Comparison of ENCODE assay signal across 31 cellular contexts in genomic region chr10:20110435-20111119, GRCh38.
DNase-seq lines count a peak whose midpoint lies in the region; ATAC-seq and TF ChIP-seq lines count a peak whose summit lies in the region.
"Had no signal": no experiment of that assay in that cellular context is flagged by ENCODE, and none has a peak within 500 bp of the region (broad histone marks: within the 10 kb centered on the region; RNA-seq: fewer than 3 reads in every experiment).

No MANE protein-coding gene starts in this region.

- WGBS in thyroid gland, 2 donors = 77 to 80% methylated on average over 6 of the region's 6 CpGs

- H3K36me3 Mint-ChIP-seq in endothelial cell (ENCODE audit: low read depth, unreplicated experiment) = no peaks in the 10 kb centered on the region
- H3K36me3 Mint-ChIP-seq: naive thymus-derived CD4-positive, alpha-beta T cell; stimulated activated naive B cell treated with anti-CD40 and anti-IgM and Interleukin-4, amounts not matched to agents 10 μg/mL and 1 μg/mL and 100 μg/mL, for 72 hours had no signal

- TF ChIP-seq POLR2A in thyroid gland (IDR thresholded peaks at IDR 0.05) = no peak

- H3K27ac Mint-ChIP-seq in endothelial cell (ENCODE audit: unreplicated experiment) = no peak overlapping the region
- H3K27ac Mint-ChIP-seq: activated CD8-positive, alpha-beta T cell treated with anti-CD3 and anti-CD28 coated beads, Interleukin-2, amount 10 ng/mL, durations not matched to agents 7 days and 5 days; naive thymus-derived CD4-positive, alpha-beta T cell; stimulated activated naive B cell treated with anti-CD40 and anti-IgM and Interleukin-4, amounts not matched to agents 10 μg/mL and 1 μg/mL and 100 μg/mL, for 72 hours had no signal

- TF ChIP-seq CTCF in AG04450 (IDR thresholded peaks at IDR 0.05; ENCODE audit: low read depth, low read length) (no peak), thyroid gland (IDR thresholded peaks at IDR 0.05) (no peak), endothelial cell (IDR thresholded peaks at IDR 0.05; ENCODE audit: unreplicated experiment) (no peak)

- H3K4me3 Mint-ChIP-seq in endothelial cell (ENCODE audit: unreplicated experiment) = no peak overlapping the region
- H3K4me3 Mint-ChIP-seq: activated CD8-positive, alpha-beta T cell treated with anti-CD3 and anti-CD28 coated beads, Interleukin-2, amount 10 ng/mL, durations not matched to agents 7 days and 5 days; naive thymus-derived CD4-positive, alpha-beta T cell; stimulated activated naive B cell treated with anti-CD40 and anti-IgM and Interleukin-4, amounts not matched to agents 10 μg/mL and 1 μg/mL and 100 μg/mL, for 72 hours had no signal

- H3K9me3 ChIP-seq in AG04450 (ENCODE audit: control insufficient read depth, insufficient read depth, low read length) = no peaks in the 10 kb centered on the region
- no peaks in the 10 kb centered on the region for H3K9me3 ChIP-seq in thyroid gland
- H3K9me3 ChIP-seq: A549, BLaER1, esophagus squamous epithelium, tibial nerve had no signal

- no peak overlapping the region for H3K27ac ChIP-seq in AG04450 (ENCODE audit: low read depth, low read length)
- H3K27ac ChIP-seq in angular gyrus (ENCODE audit: low read depth, low read length) = peak overlapping the region; percentile 60
- H3K27ac ChIP-seq in thyroid gland = no peak overlapping the region
- H3K27ac ChIP-seq: A549, BLaER1, esophagus squamous epithelium, parathyroid adenoma, tibial nerve had no signal

- CTCF ChIA-PET in AG04450 (lab: Charles Lee) = no interaction called here

- no peaks in the 10 kb centered on the region for H3K4me1 Mint-ChIP-seq in endothelial cell (ENCODE audit: unreplicated experiment)
- H3K4me1 Mint-ChIP-seq: naive thymus-derived CD4-positive, alpha-beta T cell; stimulated activated naive B cell treated with anti-CD40 and anti-IgM and Interleukin-4, amounts not matched to agents 10 μg/mL and 1 μg/mL and 100 μg/mL, for 72 hours had no signal

- H3K27me3 Mint-ChIP-seq in endothelial cell (ENCODE audit: unreplicated experiment) = peaks cover 2% of the 10 kb centered on the region
- H3K27me3 Mint-ChIP-seq: naive thymus-derived CD4-positive, alpha-beta T cell; stimulated activated naive B cell treated with anti-CD40 and anti-IgM and Interleukin-4, amounts not matched to agents 10 μg/mL and 1 μg/mL and 100 μg/mL, for 72 hours had no signal

- POLR2A ChIA-PET in AG04450 (lab: Yijun Ruan, JAX) = no interaction called here

- DNase-seq in AG04450 (ENCODE audit: low read depth, low spot score) (no peak), head of caudate nucleus (peak; percentile 8 to 81 (median 51)), retina (peak; percentile 27), thyroid gland (no peak), endothelial cell (ENCODE audit: low spot score) (no peak)
- DNase-seq: activated CD4-positive, alpha-beta T cell treated with anti-CD3 and anti-CD28 coated beads for 1 hour; activated CD8-positive, alpha-beta T cell treated with anti-CD3 and anti-CD28 coated beads, Interleukin-2, amount 10 ng/mL, durations not matched to agents 7 days and 5 days; activated naive CD4-positive, alpha-beta T cell; activated T-cell treated with anti-CD3 and anti-CD28 coated beads, Interleukin-2, amount 50 U/mL, for 1 hour; amniotic stem cell; COR-L47; DMS79 treated with DMSO at 0.1 percent for 48 hours; effector memory CD4-positive, alpha-beta T cell; esophagus squamous epithelium; mesendoderm; naive thymus-derived CD4-positive, alpha-beta T cell; NCI-H1092; NCI-H2029; NCI-H446; PC-3; SHP77 treated with DMSO at 0.1 percent for 48 hours; stimulated activated CD4-positive, alpha-beta T cell treated with anti-CD3 and anti-CD28 coated beads, Interleukin-2, amount 100 ng/mL, for 24 hours; stimulated activated naive B cell treated with anti-CD40 and anti-IgM and Interleukin-4, amounts not matched to agents 10 μg/mL and 1 μg/mL and 100 μg/mL, for 72 hours; SW 1271 had no signal

- intact Hi-C loops in head of caudate nucleus (cut with DNase I) (no loop called here), thyroid gland (cut with DNase I) (no loop called here)

- no peaks in the 10 kb centered on the region for H3K27me3 ChIP-seq in AG04450 (ENCODE audit: control insufficient read depth, insufficient read depth, low read length)
- no peaks in the 10 kb centered on the region for H3K27me3 ChIP-seq in thyroid gland
- H3K27me3 ChIP-seq: BLaER1, esophagus squamous epithelium, tibial nerve had no signal

- no peak for ATAC-seq in GM19035 (IDR thresholded peaks at IDR 0.05; ENCODE audit: unreplicated experiment)
- no peak for ATAC-seq in GM19455 (IDR thresholded peaks at IDR 0.05; ENCODE audit: unreplicated experiment)
- ATAC-seq: A549; activated CD8-positive, alpha-beta T cell treated with anti-CD3 and anti-CD28 coated beads, Interleukin-2, amount 10 ng/mL, durations not matched to agents 7 days and 5 days; naive thymus-derived CD4-positive, alpha-beta T cell; PC-3; stimulated activated naive B cell treated with anti-CD40 and anti-IgM and Interleukin-4, amounts not matched to agents 10 μg/mL and 1 μg/mL and 100 μg/mL, for 72 hours had no signal

- no peaks in the 10 kb centered on the region for H3K9me3 Mint-ChIP-seq in endothelial cell (ENCODE audit: unreplicated experiment)

- no peaks in the 10 kb centered on the region for H3K4me1 ChIP-seq in thyroid gland
- H3K4me1 ChIP-seq: A549, BLaER1, esophagus squamous epithelium, parathyroid adenoma had no signal

- H3K36me3 ChIP-seq in thyroid gland = no peaks in the 10 kb centered on the region
- H3K36me3 ChIP-seq: BLaER1, esophagus squamous epithelium, tibial nerve had no signal

- H3K4me3 ChIP-seq in AG04450 (ENCODE audit: low read depth, low read length) (peak overlapping the region; percentile 44), thyroid gland (replicated peaks in 1 of 3) (no peak overlapping the region)
- H3K4me3 ChIP-seq: A549, BLaER1 had no signal

Comparison
In these comparisons a context has a peak if more than half of its experiments do, and no peak if none do; other contexts are left out.
1. DNase-seq: peak in head of caudate nucleus (42 of 42) and retina (single experiment); none in AG04450 (single experiment), thyroid gland (0 of 2) and endothelial cell (single experiment).